ENCODE assay signal across 1 cellular context in genomic region chr19:33778089-33778791, GRCh38.
TF ChIP-seq lines count a peak whose summit lies in the region.

No MANE protein-coding gene starts in this region.

TF ChIP-seq in IMR-90, 13 proteins besides CTCF, POLR2A, EP300 and RAD21:
- no peak for TF ChIP-seq MXI1 (IDR thresholded peaks at IDR 0.05; ENCODE audit: borderline replicate concordance, low read depth, low read length)
- TF ChIP-seq RCOR1 (IDR thresholded peaks at IDR 0.05; ENCODE audit: insufficient replicate concordance, low read length): no peak
- no peak for TF ChIP-seq CEBPB (IDR thresholded peaks at IDR 0.05; ENCODE audit: low read depth, low read length)
- peak; percentile 98 for TF ChIP-seq SMC3 (IDR thresholded peaks at IDR 0.05; ENCODE audit: low read depth, low read length)
- peak; percentile 68; the same call in 1 of the 2 replicates for TF ChIP-seq MAZ (IDR thresholded peaks at IDR 0.05; ENCODE audit: borderline replicate concordance, low read depth, low read length)
- TF ChIP-seq MAFK (IDR thresholded peaks at IDR 0.05; ENCODE audit: low read depth, low read length): no peak
